ENCODE assay signal across 14 cellular contexts in genomic region chr17:964881-965280, GRCh38. TPM values are rescaled to one million over a fixed set of nuclear protein-coding genes. Genes with fewer than 3 reads are reported as not detected.
DNase-seq lines count a peak whose midpoint lies in the region; ATAC-seq and TF ChIP-seq lines count a peak whose summit lies in the region.
"Had no signal": no experiment of that assay in that cellular context is flagged by ENCODE, and none has a peak within 500 bp of the region (broad histone marks: within the 10 kb centered on the region; RNA-seq: fewer than 3 reads in every experiment).

No MANE protein-coding gene starts in this region.

- H3K36me3 ChIP-seq in gastroesophageal sphincter (no peaks in the 10 kb centered on the region), rectal smooth muscle tissue (ENCODE audit: control insufficient read depth, insufficient read depth, low read length) (no peaks in the 10 kb centered on the region)

- TF ChIP-seq POLR2A in gastroesophageal sphincter (IDR thresholded peaks at IDR 0.05), result no peak

- TF ChIP-seq EP300 in gastroesophageal sphincter (IDR thresholded peaks at IDR 0.05), result no peak

- H3K27ac ChIP-seq in gastroesophageal sphincter, result peak overlapping the region in 2 of 4 donors; percentile 61 to 62
- H3K27ac ChIP-seq in rectal smooth muscle tissue (ENCODE audit: low read depth, low read length), result peak overlapping the region; percentile 85
- H3K27ac ChIP-seq: GM23248 had no signal

- peak; percentile 31 for ATAC-seq in gastroesophageal sphincter
- ATAC-seq in HG03571 (IDR thresholded peaks at IDR 0.05; ENCODE audit: unreplicated experiment), result no peak

- H3K4me3 ChIP-seq in HFF-Myc (replicated peaks; ENCODE audit: low read depth, low read length) (0 out of 2 replicates have a peak overlapping the region, but pooled peaks have one; percentile 11), gastroesophageal sphincter (no peak overlapping the region), rectal smooth muscle tissue (ENCODE audit: low read length) (peak overlapping the region; percentile 30)
- H3K4me3 ChIP-seq: GM23248 had no signal

- H3K27me3 ChIP-seq in gastroesophageal sphincter (no peaks in the 10 kb centered on the region), rectal smooth muscle tissue (ENCODE audit: control insufficient read depth, insufficient read depth, low read length) (peaks cover 4% of the 10 kb centered on the region)

- H3K9ac ChIP-seq in rectal smooth muscle tissue (ENCODE audit: low read length), result no peak overlapping the region
- H3K9ac ChIP-seq: GM23248 had no signal

- H3K9me3 ChIP-seq in gastroesophageal sphincter, result no peaks in the 10 kb centered on the region

- TF ChIP-seq CTCF in HFF-Myc (IDR thresholded peaks at IDR 0.05; ENCODE audit: low read depth, low read length, missing control alignments), result no peak
- TF ChIP-seq CTCF in gastroesophageal sphincter (IDR thresholded peaks at IDR 0.05), result no peak

- H3K4me1 ChIP-seq in gastroesophageal sphincter, result peaks cover 0 to 59% (median 3%) of the 10 kb centered on the region in 3 donors
- peaks cover 22% of the 10 kb centered on the region for H3K4me1 ChIP-seq in rectal smooth muscle tissue (ENCODE audit: control insufficient read depth, insufficient read depth, low read length)

- WGBS in gastroesophageal sphincter (ENCODE audit: low coverage in 1 of 2), 2 donors, result 49 to 62% methylated on average over 13 of the region's 14 CpGs

- DNase-seq in HFF-Myc (ENCODE audit: extremely low read depth, low read depth) (no peak), NCI-H82 treated with DMSO at 0.1 percent for 48 hours (lab: John Stamatoyannopoulos, UW; ENCODE audit: unreplicated experiment) (peak; percentile 93), ecto neural progenitor cell (ENCODE audit: low spot score) (no peak), MV-4-11 (lab: John Stamatoyannopoulos, UW) (no peak)
- DNase-seq: activated CD4-positive, alpha-beta T cell treated with anti-CD3 and anti-CD28 coated beads for 1 hour; activated T-cell treated with anti-CD3 and anti-CD28 coated beads for 4 hours; erythroblast; GM23248; mammary epithelial cell; NCI-H1694 treated with DMSO at 0.1 percent for 48 hours; stimulated activated CD4-positive, alpha-beta T cell treated with anti-CD3 and anti-CD28 coated beads, Interleukin-1b, Interleukin-23, amount 100 ng/mL, for 48 hours had no signal

RNA-seq across cellular contexts. Expression of gene NXN, which starts 14.7 kb away (rescaled TPM):
- total RNA-seq in gastroesophageal sphincter, result 100 to 1,000 TPM in 1 of 4 donors, 10 to 100 TPM in 3; 39.6 to 103 (median 59.1) TPM

RNA-seq across cellular contexts. Expression of gene TIMM22, which starts 32.0 kb away (rescaled TPM):
- total RNA-seq in gastroesophageal sphincter, result 10 to 100 TPM; 13.7 to 20.9 (median 16.0) TPM

Comparison
In these comparisons a context has a peak if more than half of its experiments do, and no peak if none do; other contexts are left out.
1. H3K4me3 ChIP-seq: peak in HFF-Myc (single experiment) and rectal smooth muscle tissue (single experiment); none in gastroesophageal sphincter (0 of 2).